1 cellular context compared by ENCODE assay signal in the genomic region with DNA sequence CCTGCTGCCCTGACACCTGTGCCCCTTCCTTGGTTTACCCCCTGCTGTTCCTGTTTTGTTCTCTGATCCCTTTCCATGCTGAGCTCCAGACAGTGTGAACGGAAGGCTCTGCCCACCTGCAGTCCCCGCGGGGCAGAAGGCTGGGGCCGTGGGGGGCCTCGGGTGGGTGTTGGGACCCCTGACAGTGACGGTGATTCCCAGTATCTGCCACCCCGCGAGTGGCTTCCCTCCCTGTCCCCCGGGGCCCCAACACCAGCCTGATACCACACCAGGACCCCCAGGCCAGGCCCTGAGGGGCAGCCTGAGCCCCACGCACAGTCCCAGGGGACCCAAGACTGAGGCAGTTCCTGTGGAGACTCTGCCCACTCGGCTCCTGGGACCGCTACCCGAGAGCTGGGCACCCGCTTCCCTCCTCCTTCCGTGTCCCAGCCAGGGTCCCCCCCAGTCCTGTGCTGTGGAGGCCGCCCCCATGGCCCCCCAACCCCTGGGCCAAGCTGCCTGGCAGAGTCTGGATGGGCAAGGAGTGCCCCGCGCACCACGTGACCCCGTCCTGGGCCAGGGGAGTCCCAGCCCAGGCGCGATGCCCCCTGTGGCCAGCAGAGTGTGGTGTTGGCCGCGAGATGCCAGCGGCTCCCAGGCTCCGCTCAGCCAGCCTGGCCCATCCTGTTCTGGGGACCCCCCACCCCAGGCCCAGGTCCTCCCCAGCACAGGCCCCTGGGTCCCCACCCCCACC.
TF ChIP-seq lines count a peak whose summit lies in the region.

No MANE protein-coding gene starts in this region.

TF ChIP-seq in HEK293, 187 proteins besides CTCF, POLR2A, EP300 and RAD21 (continued from another document and continues in another):
- no peak for TF ChIP-seq ZNF791 (tag by site-specific recombination; IDR thresholded peaks at IDR 0.05)
- TF ChIP-seq KLF9 (tag by site-specific recombination; IDR thresholded peaks at IDR 0.05; ENCODE audit: low read depth) = no peak
- no peak; the same call in 1 of the 2 replicates for TF ChIP-seq ZBTB8A (tag by site-specific recombination; IDR thresholded peaks at IDR 0.05)
- TF ChIP-seq, protein P1, sequence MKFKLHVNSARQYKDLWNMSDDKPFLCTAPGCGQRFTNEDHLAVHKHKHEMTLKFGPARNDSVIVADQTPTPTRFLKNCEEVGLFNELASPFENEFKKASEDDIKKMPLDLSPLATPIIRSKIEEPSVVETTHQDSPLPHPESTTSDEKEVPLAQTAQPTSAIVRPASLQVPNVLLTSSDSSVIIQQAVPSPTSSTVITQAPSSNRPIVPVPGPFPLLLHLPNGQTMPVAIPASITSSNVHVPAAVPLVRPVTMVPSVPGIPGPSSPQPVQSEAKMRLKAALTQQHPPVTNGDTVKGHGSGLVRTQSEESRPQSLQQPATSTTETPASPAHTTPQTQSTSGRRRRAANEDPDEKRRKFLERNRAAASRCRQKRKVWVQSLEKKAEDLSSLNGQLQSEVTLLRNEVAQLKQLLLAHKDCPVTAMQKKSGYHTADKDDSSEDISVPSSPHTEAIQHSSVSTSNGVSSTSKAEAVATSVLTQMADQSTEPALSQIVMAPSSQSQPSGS (tag by site-specific recombination; IDR thresholded peaks at IDR 0.05; ENCODE audit: low read depth) = no peak
- TF ChIP-seq, protein P2, sequence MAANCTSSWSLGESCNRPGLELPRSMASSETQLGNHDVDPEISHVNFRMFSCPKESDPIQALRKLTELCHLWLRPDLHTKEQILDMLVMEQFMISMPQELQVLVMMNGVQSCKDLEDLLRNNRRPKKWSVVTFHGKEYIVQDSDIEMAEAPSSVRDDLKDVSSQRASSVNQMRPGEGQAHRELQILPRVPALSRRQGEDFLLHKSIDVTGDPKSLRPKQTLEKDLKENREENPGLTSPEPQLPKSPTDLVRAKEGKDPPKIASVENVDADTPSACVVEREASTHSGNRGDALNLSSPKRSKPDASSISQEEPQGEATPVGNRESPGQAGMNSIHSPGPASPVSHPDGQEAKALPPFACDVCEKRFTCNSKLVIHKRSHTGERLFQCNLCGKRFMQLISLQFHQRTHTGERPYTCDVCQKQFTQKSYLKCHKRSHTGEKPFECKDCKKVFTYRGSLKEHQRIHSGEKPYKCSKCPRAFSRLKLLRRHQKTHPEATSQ (tag by site-specific recombination; IDR thresholded peaks at IDR 0.05) = no peak
- TF ChIP-seq SCRT1 (tag by site-specific recombination; IDR thresholded peaks at IDR 0.05; ENCODE audit: borderline replicate concordance) = no peak
- no peak for TF ChIP-seq ZNF175 (tag by site-specific recombination; IDR thresholded peaks at IDR 0.05)
- no peak for TF ChIP-seq ZNF560 (tag by site-specific recombination; IDR thresholded peaks at IDR 0.05; ENCODE audit: borderline replicate concordance)
- no peak for TF ChIP-seq ZSCAN30 (tag by site-specific recombination; IDR thresholded peaks at IDR 0.05)
- no peak for TF ChIP-seq ZNF548 (tag by site-specific recombination; IDR thresholded peaks at IDR 0.05)
- no peak; the same call in 1 of the 2 replicates for TF ChIP-seq ZNF335 (tag by site-specific recombination; conservative IDR thresholded peaks at IDR 0.05)
- TF ChIP-seq ZNF558 (tag by site-specific recombination; IDR thresholded peaks at IDR 0.05) = no peak
- TF ChIP-seq, protein P3, sequence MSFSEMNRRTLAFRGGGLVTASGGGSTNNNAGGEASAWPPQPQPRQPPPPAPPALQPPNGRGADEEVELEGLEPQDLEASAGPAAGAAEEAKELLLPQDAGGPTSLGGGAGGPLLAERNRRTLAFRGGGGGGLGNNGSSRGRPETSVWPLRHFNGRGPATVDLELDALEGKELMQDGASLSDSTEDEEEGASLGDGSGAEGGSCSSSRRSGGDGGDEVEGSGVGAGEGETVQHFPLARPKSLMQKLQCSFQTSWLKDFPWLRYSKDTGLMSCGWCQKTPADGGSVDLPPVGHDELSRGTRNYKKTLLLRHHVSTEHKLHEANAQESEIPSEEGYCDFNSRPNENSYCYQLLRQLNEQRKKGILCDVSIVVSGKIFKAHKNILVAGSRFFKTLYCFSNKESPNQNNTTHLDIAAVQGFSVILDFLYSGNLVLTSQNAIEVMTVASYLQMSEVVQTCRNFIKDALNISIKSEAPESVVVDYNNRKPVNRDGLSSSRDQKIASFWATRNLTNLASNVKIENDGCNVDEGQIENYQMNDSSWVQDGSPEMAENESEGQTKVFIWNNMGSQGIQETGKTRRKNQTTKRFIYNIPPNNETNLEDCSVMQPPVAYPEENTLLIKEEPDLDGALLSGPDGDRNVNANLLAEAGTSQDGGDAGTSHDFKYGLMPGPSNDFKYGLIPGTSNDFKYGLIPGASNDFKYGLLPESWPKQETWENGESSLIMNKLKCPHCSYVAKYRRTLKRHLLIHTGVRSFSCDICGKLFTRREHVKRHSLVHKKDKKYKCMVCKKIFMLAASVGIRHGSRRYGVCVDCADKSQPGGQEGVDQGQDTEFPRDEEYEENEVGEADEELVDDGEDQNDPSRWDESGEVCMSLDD (tag by site-specific recombination; IDR thresholded peaks at IDR 0.05) = peak; percentile 44
- TF ChIP-seq ZSCAN16 (tag by site-specific recombination; IDR thresholded peaks at IDR 0.05) = no peak
- TF ChIP-seq MZF1 (tag by site-specific recombination; IDR thresholded peaks at IDR 0.05; ENCODE audit: borderline replicate concordance) = no peak
- TF ChIP-seq ZNF341 (tag by site-specific recombination; IDR thresholded peaks at IDR 0.05; ENCODE audit: low read depth) = no peak
- no peak for TF ChIP-seq PRDM6 (tag by site-specific recombination; IDR thresholded peaks at IDR 0.05)
- no peak for TF ChIP-seq ZNF423 (tag by site-specific recombination; IDR thresholded peaks at IDR 0.05)
- TF ChIP-seq ZNF221 (tag by site-specific recombination; IDR thresholded peaks at IDR 0.05; ENCODE audit: borderline replicate concordance) = no peak
- TF ChIP-seq HIC1 (tag by site-specific recombination; IDR thresholded peaks at IDR 0.05) = peak; percentile 83
- no peak for TF ChIP-seq SCRT2 (tag by site-specific recombination; IDR thresholded peaks at IDR 0.05)
- no peak for TF ChIP-seq KLF10 (tag by site-specific recombination; IDR thresholded peaks at IDR 0.05)
- TF ChIP-seq, protein P4, sequence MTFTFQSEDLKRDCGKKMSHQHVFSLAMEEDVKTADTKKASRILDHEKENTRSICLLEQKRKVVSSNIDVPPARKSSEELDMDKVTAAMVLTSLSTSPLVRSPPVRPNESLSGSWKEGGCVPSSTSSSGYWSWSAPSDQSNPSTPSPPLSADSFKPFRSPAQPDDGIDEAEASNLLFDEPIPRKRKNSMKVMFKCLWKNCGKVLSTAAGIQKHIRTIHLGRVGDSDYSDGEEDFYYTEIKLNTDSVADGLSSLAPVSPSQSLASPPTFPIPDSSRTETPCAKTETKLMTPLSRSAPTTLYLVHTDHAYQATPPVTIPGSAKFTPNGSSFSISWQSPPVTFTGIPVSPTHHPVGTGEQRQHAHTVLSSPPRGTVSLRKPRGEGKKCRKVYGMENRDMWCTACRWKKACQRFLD (tag by site-specific recombination; IDR thresholded peaks at IDR 0.05) = no peak
- no peak for TF ChIP-seq ZNF404 (tag by site-specific recombination; IDR thresholded peaks at IDR 0.05)
- no peak for TF ChIP-seq ZNF19 (tag by site-specific recombination; IDR thresholded peaks at IDR 0.05; ENCODE audit: low read depth)
- peak; percentile 83 for TF ChIP-seq ZIC2 (tag by site-specific recombination; IDR thresholded peaks at IDR 0.05)
- TF ChIP-seq, protein P5, sequence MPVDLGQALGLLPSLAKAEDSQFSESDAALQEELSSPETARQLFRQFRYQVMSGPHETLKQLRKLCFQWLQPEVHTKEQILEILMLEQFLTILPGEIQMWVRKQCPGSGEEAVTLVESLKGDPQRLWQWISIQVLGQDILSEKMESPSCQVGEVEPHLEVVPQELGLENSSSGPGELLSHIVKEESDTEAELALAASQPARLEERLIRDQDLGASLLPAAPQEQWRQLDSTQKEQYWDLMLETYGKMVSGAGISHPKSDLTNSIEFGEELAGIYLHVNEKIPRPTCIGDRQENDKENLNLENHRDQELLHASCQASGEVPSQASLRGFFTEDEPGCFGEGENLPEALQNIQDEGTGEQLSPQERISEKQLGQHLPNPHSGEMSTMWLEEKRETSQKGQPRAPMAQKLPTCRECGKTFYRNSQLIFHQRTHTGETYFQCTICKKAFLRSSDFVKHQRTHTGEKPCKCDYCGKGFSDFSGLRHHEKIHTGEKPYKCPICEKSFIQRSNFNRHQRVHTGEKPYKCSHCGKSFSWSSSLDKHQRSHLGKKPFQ (tag by site-specific recombination; IDR thresholded peaks at IDR 0.05) = no peak
- no peak for TF ChIP-seq INSM2 (tag by site-specific recombination; IDR thresholded peaks at IDR 0.05)
- no peak for TF ChIP-seq ZNF501 (tag by site-specific recombination; IDR thresholded peaks at IDR 0.05)
- TF ChIP-seq BCL11B (tag by site-specific recombination; IDR thresholded peaks at IDR 0.05; ENCODE audit: low read depth) = no peak
- no peak for TF ChIP-seq ZSCAN23 (tag by site-specific recombination; IDR thresholded peaks at IDR 0.05)
- TF ChIP-seq, protein P6, sequence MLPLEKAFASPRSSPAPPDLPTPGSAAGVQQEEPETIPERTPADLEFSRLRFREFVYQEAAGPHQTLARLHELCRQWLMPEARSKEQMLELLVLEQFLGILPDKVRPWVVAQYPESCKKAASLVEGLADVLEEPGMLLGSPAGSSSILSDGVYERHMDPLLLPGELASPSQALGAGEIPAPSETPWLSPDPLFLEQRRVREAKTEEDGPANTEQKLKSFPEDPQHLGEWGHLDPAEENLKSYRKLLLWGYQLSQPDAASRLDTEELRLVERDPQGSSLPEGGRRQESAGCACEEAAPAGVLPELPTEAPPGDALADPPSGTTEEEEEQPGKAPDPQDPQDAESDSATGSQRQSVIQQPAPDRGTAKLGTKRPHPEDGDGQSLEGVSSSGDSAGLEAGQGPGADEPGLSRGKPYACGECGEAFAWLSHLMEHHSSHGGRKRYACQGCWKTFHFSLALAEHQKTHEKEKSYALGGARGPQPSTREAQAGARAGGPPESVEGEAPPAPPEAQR (tag by site-specific recombination; IDR thresholded peaks at IDR 0.05) = no peak
- TF ChIP-seq KLF7 (tag by site-specific recombination; IDR thresholded peaks at IDR 0.05; ENCODE audit: borderline replicate concordance) = no peak
- no peak for TF ChIP-seq ZNF660 (tag by site-specific recombination; IDR thresholded peaks at IDR 0.05)
- TF ChIP-seq RBAK (tag by site-specific recombination; IDR thresholded peaks at IDR 0.05) = no peak
- no peak for TF ChIP-seq ZNF362 (tag by site-specific recombination; IDR thresholded peaks at IDR 0.05)
- TF ChIP-seq ZFHX2 (tag by site-specific recombination; conservative IDR thresholded peaks at IDR 0.05) = 0 out of 2 replicates have a peak, but pooled peaks have one; percentile 22
- TF ChIP-seq ZNF202 (tag by site-specific recombination; IDR thresholded peaks at IDR 0.05; ENCODE audit: borderline replicate concordance) = no peak
